ENCODE assay signal across 26 cellular contexts in genomic region chr3:134642445-134643149, GRCh38. TPM values are rescaled to one million over a fixed set of nuclear protein-coding genes. Genes with fewer than 3 reads are reported as not detected.
"Had no signal": no experiment of that assay in that cellular context is flagged by ENCODE, and none has a peak within 500 bp of the region (broad histone marks: within the 10 kb centered on the region; RNA-seq: fewer than 3 reads in every experiment).

No MANE protein-coding gene starts in this region.

- H3K27me3 ChIP-seq: dorsolateral prefrontal cortex, esophagus muscularis mucosa, gastrocnemius medialis, heart right ventricle, ovary, right lobe of liver, spleen, testis, tibial nerve, upper lobe of right lung had no signal

- H3K36me3 ChIP-seq: gastrocnemius medialis, heart right ventricle, ovary, prostate gland, right lobe of liver, spleen, tibial nerve, upper lobe of right lung had no signal

- FAIRE-seq: islet of Langerhans had no signal

- H3K27ac Mint-ChIP-seq: naive thymus-derived CD4-positive, alpha-beta T cell; stimulated activated memory B cell treated with anti-CD40 and anti-IgM and Interleukin-4, amounts not matched to agents 10 μg/mL and 1 μg/mL and 100 μg/mL, for 72 hours; stimulated activated naive CD8-positive, alpha-beta T cell treated with anti-CD3 and anti-CD28 coated beads, Interleukin-15, Interleukin-2, amounts not matched to agents 100 ng/mL and 50 ng/mL, for 24 hours had no signal

- H3K27me3 Mint-ChIP-seq: stimulated activated naive CD8-positive, alpha-beta T cell treated with anti-CD3 and anti-CD28 coated beads, Interleukin-15, Interleukin-2, amounts not matched to agents 100 ng/mL and 50 ng/mL, for 24 hours had no signal

- H3K36me3 Mint-ChIP-seq: naive thymus-derived CD4-positive, alpha-beta T cell; stimulated activated memory B cell treated with anti-CD40 and anti-IgM and Interleukin-4, amounts not matched to agents 10 μg/mL and 1 μg/mL and 100 μg/mL, for 72 hours had no signal

- H3K4me3 ChIP-seq: dorsolateral prefrontal cortex, esophagus muscularis mucosa, gastrocnemius medialis, heart right ventricle, ovary, prostate gland, right lobe of liver, spleen, testis, tibial nerve, upper lobe of right lung had no signal

- H3K4me1 Mint-ChIP-seq: stimulated activated memory B cell treated with anti-CD40 and anti-IgM and Interleukin-4, amounts not matched to agents 10 μg/mL and 1 μg/mL and 100 μg/mL, for 72 hours had no signal

- DNase-seq: central memory CD4-positive, alpha-beta T cell; cortex of kidney; effector memory CD4-positive, alpha-beta T cell; gastrocnemius medialis; hypothalamus; naive thymus-derived CD4-positive, alpha-beta T cell; right lobe of liver; spleen; stimulated activated CD4-positive, alpha-beta T cell treated with anti-CD3 and anti-CD28 coated beads, Interleukin-15, amount 100 ng/mL, for 24 hours; stimulated activated CD4-positive, alpha-beta T cell treated with anti-CD3 and anti-CD28 coated beads, Interleukin-1b, Interleukin-23, amount 100 ng/mL, for 48 hours; stimulated activated CD4-positive, alpha-beta T cell treated with anti-CD3 and anti-CD28 coated beads, Interleukin-4, amount 100 ng/mL, for 24 hours; testis; upper lobe of right lung had no signal

- H3K4me3 Mint-ChIP-seq: naive thymus-derived CD4-positive, alpha-beta T cell; neural crest cell; stimulated activated memory B cell treated with anti-CD40 and anti-IgM and Interleukin-4, amounts not matched to agents 10 μg/mL and 1 μg/mL and 100 μg/mL, for 72 hours; stimulated activated naive CD8-positive, alpha-beta T cell treated with anti-CD3 and anti-CD28 coated beads, Interleukin-15, Interleukin-2, amounts not matched to agents 100 ng/mL and 50 ng/mL, for 24 hours had no signal

- H3K9me3 Mint-ChIP-seq: neural crest cell; stimulated activated memory B cell treated with anti-CD40 and anti-IgM and Interleukin-4, amounts not matched to agents 10 μg/mL and 1 μg/mL and 100 μg/mL, for 72 hours; stimulated activated naive CD8-positive, alpha-beta T cell treated with anti-CD3 and anti-CD28 coated beads, Interleukin-15, Interleukin-2, amounts not matched to agents 100 ng/mL and 50 ng/mL, for 24 hours had no signal

- ATAC-seq: gastrocnemius medialis; heart right ventricle; naive thymus-derived CD4-positive, alpha-beta T cell; right lobe of liver; stimulated activated memory B cell treated with anti-CD40 and anti-IgM and Interleukin-4, amounts not matched to agents 10 μg/mL and 1 μg/mL and 100 μg/mL, for 72 hours; upper lobe of right lung had no signal

RNA-seq across cellular contexts. Expression of gene KY, which starts 8.2 kb away (rescaled TPM):
- total RNA-seq: fibroblast of villous mesenchyme; lung microvascular endothelial cell; naive thymus-derived CD4-positive, alpha-beta T cell; right lobe of liver; subcutaneous adipose tissue had no signal
